8 cellular contexts compared by ENCODE assay signal in the genomic region with DNA sequence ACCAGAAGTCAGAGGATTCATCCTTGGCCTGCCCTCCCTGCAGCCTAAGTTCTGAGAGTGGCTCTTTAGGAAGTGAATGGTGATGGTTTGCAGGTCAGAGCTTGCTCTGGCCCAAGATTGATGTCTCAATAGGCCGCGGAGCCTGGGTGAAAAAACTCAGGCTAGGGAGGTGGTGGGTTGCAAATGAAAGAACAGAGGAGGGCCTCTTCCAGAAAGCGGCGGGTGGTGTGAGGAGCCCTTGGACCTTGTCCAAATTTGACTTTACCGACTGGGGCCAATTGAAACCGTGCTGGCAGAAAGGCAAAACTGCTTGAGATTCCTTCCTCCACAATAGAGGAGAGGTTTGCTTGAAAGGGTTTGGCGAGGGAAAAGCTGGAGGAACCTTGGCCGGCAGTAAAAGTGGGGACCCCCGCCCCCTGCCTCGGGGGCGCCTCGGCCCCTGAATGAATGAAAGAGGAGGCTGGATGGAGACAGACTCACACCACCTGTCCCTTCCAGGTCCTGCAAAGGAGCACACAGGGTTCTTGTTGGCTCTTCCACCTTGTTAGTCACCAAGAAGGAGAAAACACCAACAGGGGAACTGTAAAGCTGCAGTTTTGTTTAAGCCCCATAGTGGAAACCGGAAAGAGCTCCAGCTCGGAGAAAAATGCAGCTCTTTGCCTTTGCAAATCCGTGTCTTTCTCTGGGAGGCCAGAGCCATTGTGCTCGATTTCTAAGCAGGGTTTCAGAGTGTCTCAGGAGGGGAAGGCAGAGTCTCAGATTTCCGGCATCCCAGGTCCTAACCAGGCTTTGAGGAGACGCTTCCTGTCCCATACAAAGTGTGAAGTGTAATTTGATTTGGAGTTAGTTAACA.
A peak's percentile ranks its signal among the peaks of the same experiment; 100 is the strongest.
DNase-seq lines count a peak whose midpoint lies in the region; ATAC-seq and TF ChIP-seq lines count a peak whose summit lies in the region.

No MANE protein-coding gene starts in this region.

- no peak for TF ChIP-seq POLR2A in gastroesophageal sphincter (IDR thresholded peaks at IDR 0.05)

- TF ChIP-seq EP300 in gastroesophageal sphincter (IDR thresholded peaks at IDR 0.05), result no peak

- peak overlapping the region; percentile 67 to 94 (median 89) for H3K27ac ChIP-seq in gastroesophageal sphincter

- peaks cover 0 to 8% of the 10 kb centered on the region in 2 donors for H3K36me3 ChIP-seq in gastroesophageal sphincter

- peak overlapping the region; percentile 91 for H3K27ac Mint-ChIP-seq in activated T-helper 17 cell treated with anti-CD3 and anti-CD28 coated beads, Interleukin-2, amount 50 U/mL, for 72 hours

- peaks cover 95% of the 10 kb centered on the region for H3K36me3 Mint-ChIP-seq in activated T-helper 17 cell treated with anti-CD3 and anti-CD28 coated beads, Interleukin-2, amount 50 U/mL, for 72 hours (ENCODE audit: low read depth)

- peak; percentile 54 for DNase-seq in ELR (ENCODE audit: low read depth)
- DNase-seq in NCI-H1105 treated with DMSO at 0.1 percent for 48 hours (lab: John Stamatoyannopoulos, UW), result peak; percentile 88
- peak; percentile 45 for DNase-seq in pons (ENCODE audit: low spot score)
- no peak for DNase-seq in A172 (ENCODE audit: low spot score)
- DNase-seq in COLO668 (lab: John Stamatoyannopoulos, UW; ENCODE audit: unreplicated experiment), result no peak
- no peak for DNase-seq in central memory CD4-positive, alpha-beta T cell

- peaks cover 77% of the 10 kb centered on the region for H3K4me1 Mint-ChIP-seq in activated T-helper 17 cell treated with anti-CD3 and anti-CD28 coated beads, Interleukin-2, amount 50 U/mL, for 72 hours

- H3K27me3 ChIP-seq in gastroesophageal sphincter, result no peaks in the 10 kb centered on the region

- 2 to 6% methylated on average over 6 to 15 of the region's 18 CpGs for WGBS in gastroesophageal sphincter (ENCODE audit: low coverage in 1 of 2), 2 donors

- no peaks in the 10 kb centered on the region for H3K27me3 Mint-ChIP-seq in activated T-helper 17 cell treated with anti-CD3 and anti-CD28 coated beads, Interleukin-2, amount 50 U/mL, for 72 hours

- no peaks in the 10 kb centered on the region for H3K9me3 Mint-ChIP-seq in activated T-helper 17 cell treated with anti-CD3 and anti-CD28 coated beads, Interleukin-2, amount 50 U/mL, for 72 hours

- H3K9me3 ChIP-seq in gastroesophageal sphincter, result no peaks in the 10 kb centered on the region

- no peak overlapping the region for H3K4me3 ChIP-seq in gastroesophageal sphincter

- peak; percentile 51 for ATAC-seq in activated T-helper 17 cell treated with anti-CD3 and anti-CD28 coated beads, Interleukin-2, amount 50 U/mL, for 72 hours (replicated peaks)
- ATAC-seq in gastroesophageal sphincter, result peak; percentile 40

- H3K4me3 Mint-ChIP-seq in activated T-helper 17 cell treated with anti-CD3 and anti-CD28 coated beads, Interleukin-2, amount 50 U/mL, for 72 hours, result peak overlapping the region; percentile 74

- peaks cover 31 to 95% (median 69%) of the 10 kb centered on the region in 3 donors for H3K4me1 ChIP-seq in gastroesophageal sphincter

- TF ChIP-seq CTCF in gastroesophageal sphincter (IDR thresholded peaks at IDR 0.05), result peak in 2 of 4 experiments; percentile 4 to 11

Comparison
In these comparisons a context has a peak if more than half of its experiments do, and no peak if none do; other contexts are left out.
1. DNase-seq: peak in ELR (single experiment), NCI-H1105 treated with DMSO at 0.1 percent for 48 hours (single experiment) and pons (single experiment); none in A172 (single experiment), COLO668 (single experiment) and central memory CD4-positive, alpha-beta T cell (single experiment).